Comparison of ENCODE assay signal across 9 cellular contexts in the genomic region with DNA sequence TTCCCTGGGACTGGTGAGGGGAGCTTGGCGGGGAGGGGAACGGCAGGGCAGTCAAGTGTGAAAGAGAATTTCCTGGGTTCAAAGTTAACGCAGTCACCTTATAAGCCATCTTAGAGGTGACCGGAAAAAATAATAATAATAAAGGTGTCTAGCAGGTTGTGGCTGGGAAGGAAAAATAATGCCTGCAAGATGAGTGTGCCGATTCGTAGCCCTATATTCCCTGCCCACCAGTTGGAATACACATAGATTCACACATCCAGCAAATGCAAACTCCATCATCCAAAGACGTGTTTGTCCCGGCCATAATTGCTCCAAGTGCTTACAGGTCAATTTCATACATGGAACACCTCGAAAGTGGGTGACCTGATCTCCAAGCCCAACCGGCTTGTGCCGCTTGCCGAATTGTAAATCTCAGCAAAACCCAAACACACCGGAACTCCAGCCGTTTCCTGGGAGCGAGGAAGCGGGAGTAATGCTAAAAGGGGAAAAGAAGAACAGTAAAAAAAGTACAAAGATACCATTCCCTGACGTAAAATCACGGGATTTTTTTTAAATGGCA. TPM values are rescaled to one million over a fixed set of nuclear protein-coding genes. Genes with fewer than 3 reads are reported as not detected.
DNase-seq lines count a peak whose midpoint lies in the region; ATAC-seq and TF ChIP-seq lines count a peak whose summit lies in the region.
"Had no signal": no experiment of that assay in that cellular context is flagged by ENCODE, and none has a peak within 500 bp of the region (broad histone marks: within the 10 kb centered on the region; RNA-seq: fewer than 3 reads in every experiment).

No MANE protein-coding gene starts in this region.

- peak overlapping the region; percentile 87 for H3K9ac ChIP-seq in iPS-15b (ENCODE audit: low read depth, low read length)

- H3K4me1 ChIP-seq in iPS-15b (ENCODE audit: control insufficient read depth, insufficient read depth, low read length) (peaks cover 20% of the 10 kb centered on the region), stomach (peaks cover 0 to 51% (median 30%) of the 10 kb centered on the region in 4 donors)

- 1 to 2% (median 2%) methylated on average over 18 of the region's 18 CpGs for WGBS in stomach, 5 donors

- DNase-seq in NCI-H748 (lab: John Stamatoyannopoulos, UW; ENCODE audit: unreplicated experiment) (peak; percentile 29), NCI-H748 treated with DMSO at 0.1 percent for 48 hours (lab: John Stamatoyannopoulos, UW) (no peak), SW480 (ENCODE audit: low spot score) (peak; percentile 40), stomach (no peak), NCI-H2171 (lab: John Stamatoyannopoulos, UW) (no peak)
- DNase-seq in activated CD4-positive, alpha-beta T cell treated with anti-CD3 and anti-CD28 coated beads, Interleukin-2, amount 50 U/mL, for 1 hour: no peak
- DNase-seq: DND-41 had no signal

- H3K36me3 ChIP-seq in iPS-15b (ENCODE audit: control insufficient read depth, insufficient read depth, low read length) (no peaks in the 10 kb centered on the region), stomach (no peaks in the 10 kb centered on the region)

- H3K4me3 ChIP-seq in iPS-15b (ENCODE audit: low read depth, low read length) (peak overlapping the region; percentile 94), stomach (peak overlapping the region; percentile 69 to 85 (median 77))

- peak overlapping the region; percentile 91 to 98 (median 93) for H3K27ac ChIP-seq in stomach

- no peak for ATAC-seq in GM18520 (IDR thresholded peaks at IDR 0.05; ENCODE audit: unreplicated experiment)

- H3K27me3 ChIP-seq in iPS-15b (ENCODE audit: control insufficient read depth, insufficient read depth, low read length) (peaks cover 16% of the 10 kb centered on the region), stomach (peaks cover 0 to 51% (median 19%) of the 10 kb centered on the region in 3 donors)

- no peaks in the 10 kb centered on the region for H3K9me3 ChIP-seq in iPS-15b (ENCODE audit: control insufficient read depth, insufficient read depth, low read length)
- peaks cover 0 to 4% (median under 1%) of the 10 kb centered on the region in 4 donors for H3K9me3 ChIP-seq in stomach

- intact Hi-C loops in stomach (cut with DNase I; ENCODE audit: low total_unique reads): loop anchor here (10.0 kb wide), 1 partner anchor 60 kb away; no protein-coding TSS in a partner anchor

- no peak for TF ChIP-seq CTCF in stomach (IDR thresholded peaks at IDR 0.05)

- no peak for TF ChIP-seq EP300 in stomach (IDR thresholded peaks at IDR 0.05)

- no peak for TF ChIP-seq POLR2A in stomach (IDR thresholded peaks at IDR 0.05)

RNA-seq across cellular contexts. Expression of gene FAT1, which starts 1.3 kb away (rescaled TPM):
- 100 to 1,000 TPM in 3 of 5 donors, 10 to 100 TPM in 2; 57.8 to 272 (median 104) TPM for total RNA-seq in stomach
- polyA plus RNA-seq in stomach: 10 to 100 TPM in 1 of 3 donors, 1 to 10 TPM in 2; 8.2 to 17.9 (median 8.7) TPM

Comparison
In these comparisons a context has a peak if more than half of its experiments do, and no peak if none do; other contexts are left out.
1. DNase-seq: peak in NCI-H748 (single experiment) and SW480 (single experiment); none in NCI-H748 treated with DMSO at 0.1 percent for 48 hours (single experiment), stomach (single experiment), NCI-H2171 (single experiment) and activated CD4-positive, alpha-beta T cell treated with anti-CD3 and anti-CD28 coated beads, Interleukin-2, amount 50 U/mL, for 1 hour (single experiment).